ENCODE assay signal across 1 cellular context in genomic region chr2:151261240-151261976, GRCh38.
TF ChIP-seq lines count a peak whose summit lies in the region.

Gene RBM43 (minus strand): TSS chr2:151261863. CDS start chr2:151261727, 136 bp downstream.

TF ChIP-seq in WTC11, 78 proteins besides CTCF, POLR2A, EP300 and RAD21 (continued from another document):
- TF ChIP-seq, protein P1, sequence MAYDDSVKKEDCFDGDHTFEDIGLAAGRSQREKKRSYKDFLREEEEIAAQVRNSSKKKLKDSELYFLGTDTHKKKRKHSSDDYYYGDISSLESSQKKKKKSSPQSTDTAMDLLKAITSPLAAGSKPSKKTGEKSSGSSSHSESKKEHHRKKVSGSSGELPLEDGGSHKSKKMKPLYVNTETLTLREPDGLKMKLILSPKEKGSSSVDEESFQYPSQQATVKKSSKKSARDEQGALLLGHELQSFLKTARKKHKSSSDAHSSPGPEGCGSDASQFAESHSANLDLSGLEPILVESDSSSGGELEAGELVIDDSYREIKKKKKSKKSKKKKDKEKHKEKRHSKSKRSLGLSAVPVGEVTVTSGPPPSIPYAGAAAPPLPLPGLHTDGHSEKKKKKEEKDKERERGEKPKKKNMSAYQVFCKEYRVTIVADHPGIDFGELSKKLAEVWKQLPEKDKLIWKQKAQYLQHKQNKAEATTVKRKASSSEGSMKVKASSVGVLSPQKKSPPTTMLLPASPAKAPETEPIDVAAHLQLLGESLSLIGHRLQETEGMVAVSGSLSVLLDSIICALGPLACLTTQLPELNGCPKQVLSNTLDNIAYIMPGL (CRISPR knock-in tag; IDR thresholded peaks at IDR 0.05), result peak; percentile 47; the same call in 1 of the 2 replicates
- TF ChIP-seq PRDM15 (CRISPR knock-in tag; IDR thresholded peaks at IDR 0.05) (no peak), CREM (CRISPR knock-in tag; IDR thresholded peaks at IDR 0.05) (peak; percentile 47; the same call in 1 of the 2 replicates), KAT7 (CRISPR knock-in tag; IDR thresholded peaks at IDR 0.05; ENCODE audit: borderline replicate concordance) (0 out of 2 replicates have a peak, but pooled peaks have one; percentile 49), NR3C1 (CRISPR knock-in tag; conservative IDR thresholded peaks at IDR 0.05; ENCODE audit: low read depth) (no peak), SMAD3 (CRISPR knock-in tag; IDR thresholded peaks at IDR 0.05; ENCODE audit: borderline replicate concordance) (no peak), TEAD1 (CRISPR knock-in tag; IDR thresholded peaks at IDR 0.05) (no peak), JAZF1 (CRISPR knock-in tag; IDR thresholded peaks at IDR 0.05) (no peak), GTF2I (CRISPR knock-in tag; conservative IDR thresholded peaks at IDR 0.05) (no peak), NFYB (CRISPR knock-in tag; conservative IDR thresholded peaks at IDR 0.05; ENCODE audit: low read depth) (no peak), CBFB (CRISPR knock-in tag; IDR thresholded peaks at IDR 0.05; ENCODE audit: low read depth) (no peak), ZNF219 (CRISPR knock-in tag; IDR thresholded peaks at IDR 0.05; ENCODE audit: borderline replicate concordance) (no peak), CREB1 (CRISPR knock-in tag; IDR thresholded peaks at IDR 0.05) (no peak), NFATC4 (CRISPR knock-in tag; IDR thresholded peaks at IDR 0.05) (no peak), NR2C2 (CRISPR knock-in tag; IDR thresholded peaks at IDR 0.05) (no peak), ZNF317 (CRISPR knock-in tag; IDR thresholded peaks at IDR 0.05; ENCODE audit: borderline replicate concordance, low read depth) (no peak), ATF1 (CRISPR knock-in tag; IDR thresholded peaks at IDR 0.05) (no peak), ZBTB21 (CRISPR knock-in tag; IDR thresholded peaks at IDR 0.05; ENCODE audit: borderline replicate concordance) (no peak), JUN (CRISPR knock-in tag; IDR thresholded peaks at IDR 0.05) (no peak), TP53 (CRISPR knock-in tag; IDR thresholded peaks at IDR 0.05) (peak; percentile 66; the same call in 1 of the 2 replicates), ZNF138 (CRISPR knock-in tag; conservative IDR thresholded peaks at IDR 0.05) (no peak), ESRRA (CRISPR knock-in tag; IDR thresholded peaks at IDR 0.05; ENCODE audit: borderline replicate concordance) (no peak), NR1H2 (CRISPR knock-in tag; IDR thresholded peaks at IDR 0.05) (no peak)
- TF ChIP-seq, protein P2, sequence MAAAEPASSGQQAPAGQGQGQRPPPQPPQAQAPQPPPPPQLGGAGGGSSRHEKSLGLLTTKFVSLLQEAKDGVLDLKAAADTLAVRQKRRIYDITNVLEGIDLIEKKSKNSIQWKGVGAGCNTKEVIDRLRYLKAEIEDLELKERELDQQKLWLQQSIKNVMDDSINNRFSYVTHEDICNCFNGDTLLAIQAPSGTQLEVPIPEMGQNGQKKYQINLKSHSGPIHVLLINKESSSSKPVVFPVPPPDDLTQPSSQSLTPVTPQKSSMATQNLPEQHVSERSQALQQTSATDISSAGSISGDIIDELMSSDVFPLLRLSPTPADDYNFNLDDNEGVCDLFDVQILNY (CRISPR knock-in tag; IDR thresholded peaks at IDR 0.05), result no peak; the same call in 1 of the 2 replicates
- TF ChIP-seq, protein P3, sequence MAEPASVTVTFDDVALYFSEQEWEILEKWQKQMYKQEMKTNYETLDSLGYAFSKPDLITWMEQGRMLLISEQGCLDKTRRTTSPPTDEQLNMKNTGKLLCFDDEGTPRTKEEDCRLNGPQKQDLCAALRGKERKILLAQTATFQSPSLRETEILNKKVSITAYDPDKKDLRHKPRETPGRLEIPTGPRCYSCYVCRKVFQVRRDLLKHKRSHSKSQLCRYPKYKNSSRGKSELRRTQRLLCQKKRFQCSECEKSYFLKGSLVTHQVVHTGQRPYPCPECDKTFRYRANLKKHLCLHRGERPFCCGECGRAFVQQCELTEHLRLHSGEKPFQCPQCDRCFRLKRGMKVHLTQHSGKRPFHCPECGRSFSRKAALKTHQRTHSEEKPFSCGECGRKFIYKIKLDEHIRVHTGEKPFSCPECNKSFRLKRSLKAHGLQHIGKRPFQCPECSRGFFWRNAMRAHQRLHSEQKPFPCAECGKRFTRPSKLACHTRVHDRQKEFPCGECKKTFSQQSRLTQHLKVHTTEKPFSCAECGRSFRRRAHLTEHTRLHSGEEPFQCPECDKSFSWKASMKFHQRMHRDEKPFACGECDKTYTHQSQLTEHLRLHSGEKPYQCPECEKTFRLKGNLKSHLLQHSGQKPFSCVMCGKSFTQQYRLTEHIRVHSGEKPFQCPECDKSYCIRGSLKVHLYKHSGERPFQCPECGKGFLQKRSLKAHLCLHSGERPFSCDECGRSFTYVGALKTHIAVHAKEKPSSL (CRISPR knock-in tag; conservative IDR thresholded peaks at IDR 0.05), result no peak
- TF ChIP-seq, protein P4, sequence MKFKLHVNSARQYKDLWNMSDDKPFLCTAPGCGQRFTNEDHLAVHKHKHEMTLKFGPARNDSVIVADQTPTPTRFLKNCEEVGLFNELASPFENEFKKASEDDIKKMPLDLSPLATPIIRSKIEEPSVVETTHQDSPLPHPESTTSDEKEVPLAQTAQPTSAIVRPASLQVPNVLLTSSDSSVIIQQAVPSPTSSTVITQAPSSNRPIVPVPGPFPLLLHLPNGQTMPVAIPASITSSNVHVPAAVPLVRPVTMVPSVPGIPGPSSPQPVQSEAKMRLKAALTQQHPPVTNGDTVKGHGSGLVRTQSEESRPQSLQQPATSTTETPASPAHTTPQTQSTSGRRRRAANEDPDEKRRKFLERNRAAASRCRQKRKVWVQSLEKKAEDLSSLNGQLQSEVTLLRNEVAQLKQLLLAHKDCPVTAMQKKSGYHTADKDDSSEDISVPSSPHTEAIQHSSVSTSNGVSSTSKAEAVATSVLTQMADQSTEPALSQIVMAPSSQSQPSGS (CRISPR knock-in tag; IDR thresholded peaks at IDR 0.05; ENCODE audit: borderline replicate concordance, low read depth), result no peak
- TF ChIP-seq, protein P5, sequence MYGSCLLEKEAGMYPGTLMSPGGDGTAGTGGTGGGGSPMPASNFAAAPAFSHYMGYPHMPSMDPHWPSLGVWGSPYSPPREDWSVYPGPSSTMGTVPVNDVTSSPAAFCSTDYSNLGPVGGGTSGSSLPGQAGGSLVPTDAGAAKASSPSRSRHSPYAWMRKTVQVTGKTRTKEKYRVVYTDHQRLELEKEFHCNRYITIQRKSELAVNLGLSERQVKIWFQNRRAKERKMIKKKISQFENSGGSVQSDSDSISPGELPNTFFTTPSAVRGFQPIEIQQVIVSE (CRISPR knock-in tag; IDR thresholded peaks at IDR 0.05; ENCODE audit: borderline replicate concordance), result no peak
- TF ChIP-seq, protein P6, sequence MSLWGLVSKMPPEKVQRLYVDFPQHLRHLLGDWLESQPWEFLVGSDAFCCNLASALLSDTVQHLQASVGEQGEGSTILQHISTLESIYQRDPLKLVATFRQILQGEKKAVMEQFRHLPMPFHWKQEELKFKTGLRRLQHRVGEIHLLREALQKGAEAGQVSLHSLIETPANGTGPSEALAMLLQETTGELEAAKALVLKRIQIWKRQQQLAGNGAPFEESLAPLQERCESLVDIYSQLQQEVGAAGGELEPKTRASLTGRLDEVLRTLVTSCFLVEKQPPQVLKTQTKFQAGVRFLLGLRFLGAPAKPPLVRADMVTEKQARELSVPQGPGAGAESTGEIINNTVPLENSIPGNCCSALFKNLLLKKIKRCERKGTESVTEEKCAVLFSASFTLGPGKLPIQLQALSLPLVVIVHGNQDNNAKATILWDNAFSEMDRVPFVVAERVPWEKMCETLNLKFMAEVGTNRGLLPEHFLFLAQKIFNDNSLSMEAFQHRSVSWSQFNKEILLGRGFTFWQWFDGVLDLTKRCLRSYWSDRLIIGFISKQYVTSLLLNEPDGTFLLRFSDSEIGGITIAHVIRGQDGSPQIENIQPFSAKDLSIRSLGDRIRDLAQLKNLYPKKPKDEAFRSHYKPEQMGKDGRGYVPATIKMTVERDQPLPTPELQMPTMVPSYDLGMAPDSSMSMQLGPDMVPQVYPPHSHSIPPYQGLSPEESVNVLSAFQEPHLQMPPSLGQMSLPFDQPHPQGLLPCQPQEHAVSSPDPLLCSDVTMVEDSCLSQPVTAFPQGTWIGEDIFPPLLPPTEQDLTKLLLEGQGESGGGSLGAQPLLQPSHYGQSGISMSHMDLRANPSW (CRISPR knock-in tag; conservative IDR thresholded peaks at IDR 0.05; ENCODE audit: low read depth), result no peak
- TF ChIP-seq, protein P7, sequence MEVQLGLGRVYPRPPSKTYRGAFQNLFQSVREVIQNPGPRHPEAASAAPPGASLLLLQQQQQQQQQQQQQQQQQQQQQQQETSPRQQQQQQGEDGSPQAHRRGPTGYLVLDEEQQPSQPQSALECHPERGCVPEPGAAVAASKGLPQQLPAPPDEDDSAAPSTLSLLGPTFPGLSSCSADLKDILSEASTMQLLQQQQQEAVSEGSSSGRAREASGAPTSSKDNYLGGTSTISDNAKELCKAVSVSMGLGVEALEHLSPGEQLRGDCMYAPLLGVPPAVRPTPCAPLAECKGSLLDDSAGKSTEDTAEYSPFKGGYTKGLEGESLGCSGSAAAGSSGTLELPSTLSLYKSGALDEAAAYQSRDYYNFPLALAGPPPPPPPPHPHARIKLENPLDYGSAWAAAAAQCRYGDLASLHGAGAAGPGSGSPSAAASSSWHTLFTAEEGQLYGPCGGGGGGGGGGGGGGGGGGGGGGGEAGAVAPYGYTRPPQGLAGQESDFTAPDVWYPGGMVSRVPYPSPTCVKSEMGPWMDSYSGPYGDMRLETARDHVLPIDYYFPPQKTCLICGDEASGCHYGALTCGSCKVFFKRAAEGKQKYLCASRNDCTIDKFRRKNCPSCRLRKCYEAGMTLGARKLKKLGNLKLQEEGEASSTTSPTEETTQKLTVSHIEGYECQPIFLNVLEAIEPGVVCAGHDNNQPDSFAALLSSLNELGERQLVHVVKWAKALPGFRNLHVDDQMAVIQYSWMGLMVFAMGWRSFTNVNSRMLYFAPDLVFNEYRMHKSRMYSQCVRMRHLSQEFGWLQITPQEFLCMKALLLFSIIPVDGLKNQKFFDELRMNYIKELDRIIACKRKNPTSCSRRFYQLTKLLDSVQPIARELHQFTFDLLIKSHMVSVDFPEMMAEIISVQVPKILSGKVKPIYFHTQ (CRISPR knock-in tag; IDR thresholded peaks at IDR 0.05), result no peak
